In the genomic region with DNA sequence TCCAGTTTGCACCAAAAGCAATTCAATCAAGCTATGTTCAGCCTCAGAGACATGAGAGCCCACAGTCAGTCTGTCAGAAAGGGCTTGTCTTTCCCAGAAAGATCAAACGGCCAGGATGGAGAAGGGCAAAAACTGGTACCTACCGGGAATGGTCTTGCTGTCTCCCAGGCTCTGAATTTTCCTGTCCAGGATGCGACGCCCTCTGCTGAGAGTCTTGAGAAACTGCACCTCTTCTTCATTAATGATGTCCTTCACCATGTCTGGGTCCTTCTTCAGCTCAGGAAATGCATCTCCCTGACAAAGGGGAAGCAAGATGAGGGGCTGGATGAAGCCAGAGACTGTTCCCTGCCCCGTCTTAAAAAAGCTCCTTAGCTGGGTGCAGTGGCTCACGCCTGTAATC, we compare ENCODE assay signal across 8 cellular contexts. TPM values are rescaled to one million over a fixed set of nuclear protein-coding genes. Genes with fewer than 3 reads are reported as not detected.
DNase-seq lines count a peak whose midpoint lies in the region; ATAC-seq and TF ChIP-seq lines count a peak whose summit lies in the region.

No MANE protein-coding gene starts in this region.

- no peak overlapping the region for H3K27ac ChIP-seq in suprapubic skin

- no peak for TF ChIP-seq EP300 in suprapubic skin (IDR thresholded peaks at IDR 0.05)

- TF ChIP-seq CTCF in suprapubic skin (IDR thresholded peaks at IDR 0.05) = peak; percentile 24 to 52

- WGBS in suprapubic skin = 41% methylated on average over 6 of the region's 6 CpGs

- no peaks in the 10 kb centered on the region for H3K9me3 ChIP-seq in suprapubic skin

- TF ChIP-seq POLR2A in suprapubic skin (IDR thresholded peaks at IDR 0.05) = no peak

- POLR2A ChIA-PET in HEK293T (lab: Yijun Ruan, JAX) = interaction anchor here (1.1 kb wide), 2 partner anchors 13 to 79 kb away, joined by 3 to 4 read pairs; a partner anchor contains a TSS

- peak; percentile 31 for DNase-seq in NCI-H748 (lab: John Stamatoyannopoulos, UW; ENCODE audit: unreplicated experiment)
- no peak for DNase-seq in NCI-H748 treated with DMSO at 0.1 percent for 48 hours (lab: John Stamatoyannopoulos, UW)
- peak; percentile 66 for DNase-seq in HEK293T (ENCODE audit: extremely low spot score)
- peak; percentile 61 for DNase-seq in SKM-1 treated with dmso at 0.1 percent for 144 hours (lab: John Stamatoyannopoulos, UW; ENCODE audit: unreplicated experiment)
- peak; percentile 36 for DNase-seq in foreskin melanocyte
- DNase-seq in suprapubic skin (ENCODE audit: low spot score in 2 of 2) = peak in 1 of 2 donors; percentile 34
- no peak for DNase-seq in NK-92 (lab: John Stamatoyannopoulos, UW; ENCODE audit: unreplicated experiment)

- no peaks in the 10 kb centered on the region for H3K27me3 ChIP-seq in suprapubic skin

- no peaks in the 10 kb centered on the region for H3K4me1 ChIP-seq in suprapubic skin

- no peak overlapping the region for H3K4me3 ChIP-seq in suprapubic skin

- ATAC-seq in HG02798 (IDR thresholded peaks at IDR 0.05; ENCODE audit: poor library complexity, unreplicated experiment) = no peak

- CTCF ChIA-PET in HEK293T (lab: Yijun Ruan, JAX) = interaction anchor here (0.6 to 2.6 kb wide), 5 partner anchors 12 to 141 kb away, joined by 3 to 11 read pairs (median 4); a partner anchor contains a TSS

- H3K36me3 ChIP-seq in suprapubic skin = peaks cover 99% of the 10 kb centered on the region

TF ChIP-seq in HEK293T, 16 proteins besides CTCF, POLR2A, EP300 and RAD21:
- TF ChIP-seq CTBP1 (IDR thresholded peaks at IDR 0.05; ENCODE audit: borderline replicate concordance) (no peak), SP1 (IDR thresholded peaks at IDR 0.05) (no peak), FOXM1 (IDR thresholded peaks at IDR 0.05; ENCODE audit: borderline replicate concordance) (no peak), ZNF384 (IDR thresholded peaks at IDR 0.05) (no peak), ELF4 (IDR thresholded peaks at IDR 0.05) (no peak), FOXA1 (IDR thresholded peaks at IDR 0.05) (no peak), FOXK2 (IDR thresholded peaks at IDR 0.05) (no peak), ARNT (IDR thresholded peaks at IDR 0.05) (no peak), NFRKB (IDR thresholded peaks at IDR 0.05) (no peak), TARDBP (IDR thresholded peaks at IDR 0.05) (no peak), HDGF (IDR thresholded peaks at IDR 0.05; ENCODE audit: borderline replicate concordance) (no peak), LEF1 (IDR thresholded peaks at IDR 0.05; ENCODE audit: borderline replicate concordance) (no peak)
- TF ChIP-seq, protein P1, sequence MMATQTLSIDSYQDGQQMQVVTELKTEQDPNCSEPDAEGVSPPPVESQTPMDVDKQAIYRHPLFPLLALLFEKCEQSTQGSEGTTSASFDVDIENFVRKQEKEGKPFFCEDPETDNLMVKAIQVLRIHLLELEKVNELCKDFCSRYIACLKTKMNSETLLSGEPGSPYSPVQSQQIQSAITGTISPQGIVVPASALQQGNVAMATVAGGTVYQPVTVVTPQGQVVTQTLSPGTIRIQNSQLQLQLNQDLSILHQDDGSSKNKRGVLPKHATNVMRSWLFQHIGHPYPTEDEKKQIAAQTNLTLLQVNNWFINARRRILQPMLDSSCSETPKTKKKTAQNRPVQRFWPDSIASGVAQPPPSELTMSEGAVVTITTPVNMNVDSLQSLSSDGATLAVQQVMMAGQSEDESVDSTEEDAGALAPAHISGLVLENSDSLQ (IDR thresholded peaks at IDR 0.05) = no peak

RNA-seq across cellular contexts. Expression of a gene that starts 15.8 kb away (rescaled TPM):
- total RNA-seq in suprapubic skin = 10 to 100 TPM; 26.4 to 44.6 (median 26.8) TPM

RNA-seq across cellular contexts. Expression of a gene that starts 21.8 kb away (rescaled TPM):
- 10 to 100 TPM; 35.4 to 56.2 (median 38.6) TPM for total RNA-seq in suprapubic skin

RNA-seq across cellular contexts. Expression of a gene that starts 31.5 kb away (rescaled TPM):
- 10 to 100 TPM; 31.9 to 58.6 (median 43.6) TPM for total RNA-seq in suprapubic skin

Comparison
In these comparisons a context has a peak if more than half of its experiments do, and no peak if none do; other contexts are left out.
1. DNase-seq: peak in NCI-H748 (single experiment), HEK293T (single experiment), SKM-1 treated with dmso at 0.1 percent for 144 hours (single experiment) and foreskin melanocyte (single experiment); none in NCI-H748 treated with DMSO at 0.1 percent for 48 hours (single experiment) and NK-92 (single experiment).